In genomic region chr2:9095690-9096089, GRCh38 we compare ENCODE assay signal across 9 cellular contexts.
A peak's percentile ranks its signal among the peaks of the same experiment; 100 is the strongest.
DNase-seq lines count a peak whose midpoint lies in the region; ATAC-seq and TF ChIP-seq lines count a peak whose summit lies in the region.
"Had no signal": no experiment of that assay in that cellular context is flagged by ENCODE, and none has a peak within 500 bp of the region (broad histone marks: within the 10 kb centered on the region; RNA-seq: fewer than 3 reads in every experiment).

No MANE protein-coding gene starts in this region.

- H3K4me1 Mint-ChIP-seq in naive thymus-derived CD8-positive, alpha-beta T cell: peaks cover 0 to 21% (median 12%) of the 10 kb centered on the region in 4 donors

- POLR2A ChIA-PET in naive thymus-derived CD8-positive, alpha-beta T cell (lab: Charles Lee): no interaction called here

- H3K4me3 ChIP-seq in retinal pigment epithelial cell (ENCODE audit: low read length): no peak overlapping the region

- no peaks in the 10 kb centered on the region for H3K9me3 Mint-ChIP-seq in naive thymus-derived CD8-positive, alpha-beta T cell
- H3K9me3 Mint-ChIP-seq: activated T-cell treated with anti-CD3 and anti-CD28 coated beads, Interleukin-2, amount 50 U/mL, for 4 hours had no signal

- no peak overlapping the region for H3K4me3 Mint-ChIP-seq in naive thymus-derived CD8-positive, alpha-beta T cell
- H3K4me3 Mint-ChIP-seq: activated T-cell treated with anti-CD3 and anti-CD28 coated beads, Interleukin-2, amount 50 U/mL, for 4 hours had no signal

- peak; percentile 9 for TF ChIP-seq CTCF in retinal pigment epithelial cell (conservative IDR thresholded peaks at IDR 0.05; ENCODE audit: low read depth, low read length)

- H3K27me3 Mint-ChIP-seq in naive thymus-derived CD8-positive, alpha-beta T cell: peaks cover 20 to 37% (median 32%) of the 10 kb centered on the region in 5 donors

- no peak overlapping the region for H3K27ac Mint-ChIP-seq in naive thymus-derived CD8-positive, alpha-beta T cell

- H3K36me3 Mint-ChIP-seq in naive thymus-derived CD8-positive, alpha-beta T cell: no peaks in the 10 kb centered on the region

- no peak for ATAC-seq in naive thymus-derived CD8-positive, alpha-beta T cell
- no peak for ATAC-seq in GM21526 (IDR thresholded peaks at IDR 0.05; ENCODE audit: low FRiP score, unreplicated experiment)
- ATAC-seq: activated T-cell treated with anti-CD3 and anti-CD28 coated beads, Interleukin-2, amount 50 U/mL, for 4 hours had no signal

- in situ Hi-C loops in G401 (cut with HindIII; ENCODE audit: low sequenced_read_pairs): no loop called here

- DNase-seq in G401 (ENCODE audit: low spot score) (peak; percentile 26), cerebellar cortex (ENCODE audit: low spot score) (peak; percentile 22), iPS-NIHi11 (ENCODE audit: low spot score) (peak; percentile 73), retinal pigment epithelial cell (ENCODE audit: low read depth) (no peak), NCI-H345 treated with DMSO at 0.1 percent for 48 hours (lab: John Stamatoyannopoulos, UW; ENCODE audit: unreplicated experiment) (no peak)
- DNase-seq in naive thymus-derived CD8-positive, alpha-beta T cell: no peak
- no peak for DNase-seq in activated CD8-positive, alpha-beta memory T cell treated with anti-CD3 and anti-CD28 coated beads, Interleukin-2, amount 50 U/mL, for 48 hours
- DNase-seq: activated T-cell treated with anti-CD3 and anti-CD28 coated beads, Interleukin-2, amount 50 U/mL, for 4 hours had no signal

Comparison
In these comparisons a context has a peak if more than half of its experiments do, and no peak if none do; other contexts are left out.
1. DNase-seq: peak in G401 (single experiment), cerebellar cortex (single experiment) and iPS-NIHi11 (single experiment); none in retinal pigment epithelial cell (single experiment), naive thymus-derived CD8-positive, alpha-beta T cell (0 of 10), activated CD8-positive, alpha-beta memory T cell treated with anti-CD3 and anti-CD28 coated beads, Interleukin-2, amount 50 U/mL, for 48 hours (single experiment) and NCI-H345 treated with DMSO at 0.1 percent for 48 hours (single experiment).